Comparison of ENCODE assay signal across 8 cellular contexts in genomic region chr6:36914227-36914794, GRCh38. TPM values are rescaled to one million over a fixed set of nuclear protein-coding genes. Genes with fewer than 3 reads are reported as not detected.
DNase-seq lines count a peak whose midpoint lies in the region; ATAC-seq and TF ChIP-seq lines count a peak whose summit lies in the region.

No MANE protein-coding gene starts in this region.

- DNase-seq in cardiac muscle cell (ENCODE audit: low read depth in 1 of 2, low spot score in 1 of 2) (peak in 1 of 2 donors; percentile 24), left ventricle myocardium superior (no peak), foreskin fibroblast (peak in 1 of 2 donors; percentile 68), transverse colon (peak; percentile 77), CD14-positive monocyte (ENCODE audit: low spot score) (no peak), NCI-H524 (lab: John Stamatoyannopoulos, UW) (no peak)
- DNase-seq in activated CD4-positive, alpha-beta T cell treated with anti-CD3 and anti-CD28 coated beads, Interleukin-2, amount 50 U/mL, for 4 hours, result peak; percentile 5 to 17

- H3K36me3 ChIP-seq in cardiac muscle cell, result peaks cover 7% of the 10 kb centered on the region
- peaks cover 0 to 30% (median 9%) of the 10 kb centered on the region in 4 donors for H3K36me3 ChIP-seq in transverse colon

- no peak for ATAC-seq in left ventricle myocardium superior
- no peak for ATAC-seq in GM19035 (IDR thresholded peaks at IDR 0.05; ENCODE audit: unreplicated experiment)

- in situ Hi-C loops in transverse colon (cut with MboI; ENCODE audit: low pct_ligation_motif_present in 1 of 4, low pct_unique_long_range_greater_than_20kb in 1 of 4, low sequenced_read_pairs in 3 of 4), result no loop called here

- H3K27ac Mint-ChIP-seq in CD14-positive monocyte, result peak overlapping the region in 2 of 7 donors; percentile 22 to 34

- no peak overlapping the region for H3K4me3 Mint-ChIP-seq in CD14-positive monocyte

- H3K4me1 ChIP-seq in cardiac muscle cell (ENCODE audit: low read depth) (peaks cover 9% of the 10 kb centered on the region), transverse colon (peaks cover 0 to 36% (median 2%) of the 10 kb centered on the region in 4 donors)

- H3K36me3 Mint-ChIP-seq in CD14-positive monocyte, result peaks cover 75 to 79% of the 10 kb centered on the region in 2 donors

- H3K9me3 ChIP-seq in cardiac muscle cell (ENCODE audit: low read depth), result no peaks in the 10 kb centered on the region
- H3K9me3 ChIP-seq in transverse colon, result no peaks in the 10 kb centered on the region

- TF ChIP-seq POLR2A in transverse colon (IDR thresholded peaks at IDR 0.05), result no peak

- TF ChIP-seq EP300 in transverse colon (IDR thresholded peaks at IDR 0.05; ENCODE audit: low read depth), result no peak

- H3K27ac ChIP-seq in cardiac muscle cell (no peak overlapping the region), transverse colon (peak overlapping the region in 3 of 4 donors; percentile 42 to 54 (median 44))

- WGBS in transverse colon (ENCODE audit: low coverage in 1 of 2), 2 donors, result 20 to 50% methylated on average over 1 to 10 of the region's 10 CpGs

- peaks cover 16% of the 10 kb centered on the region for H3K4me1 Mint-ChIP-seq in CD14-positive monocyte

- no peaks in the 10 kb centered on the region for H3K27me3 ChIP-seq in cardiac muscle cell
- no peaks in the 10 kb centered on the region for H3K27me3 ChIP-seq in transverse colon

- intact Hi-C loops in left ventricle myocardium superior (cut with micrococcal nuclease) (no loop called here), transverse colon (cut with DNase I; ENCODE audit: low total_unique reads) (loop anchor here (5.0 kb wide), 1 partner anchor 1027 kb away; no protein-coding TSS in a partner anchor), CD14-positive monocyte (cut with micrococcal nuclease) (no loop called here)

- TF ChIP-seq CTCF in cardiac muscle cell (IDR thresholded peaks at IDR 0.05; ENCODE audit: low read depth, low read length) (peak; percentile 21), foreskin fibroblast (IDR thresholded peaks at IDR 0.05; ENCODE audit: low read depth, low read length) (peak; percentile 33), transverse colon (IDR thresholded peaks at IDR 0.05) (peak in 3 of 5 experiments; percentile 22 to 54 (median 34)), CD14-positive monocyte (IDR thresholded peaks at IDR 0.05) (no peak)

- H3K9me3 Mint-ChIP-seq in CD14-positive monocyte, result peaks cover 0 to 3% (median 0%) of the 10 kb centered on the region in 7 donors

- H3K4me3 ChIP-seq in cardiac muscle cell (no peak overlapping the region), foreskin fibroblast (ENCODE audit: low read depth in 1 of 2, low read length in 2 of 2) (no peak overlapping the region), transverse colon (no peak overlapping the region)

- H3K27me3 Mint-ChIP-seq in CD14-positive monocyte (ENCODE audit: low read depth in 3 of 3), result peaks cover 0 to 3% (median 0%) of the 10 kb centered on the region in 3 donors

RNA-seq across cellular contexts. Expression of gene C6orf89, which starts 28.6 kb away (rescaled TPM):
- total RNA-seq in cardiac muscle cell (26.7 and 27.6 TPM in 2 replicates), left ventricle myocardium superior (76.6 TPM), transverse colon (10 to 100 TPM in 3 of 4 donors, 1 to 10 TPM in 1; 7.8 to 41.8 (median 28.2) TPM)
- polyA plus RNA-seq in cardiac muscle cell (28.2 and 28.6 TPM in 2 replicates), CD14-positive monocyte (10 to 100 TPM; 29.2 to 37.5 TPM)

RNA-seq across cellular contexts. Expression of gene PPIL1, which starts 39.7 kb away (rescaled TPM):
- total RNA-seq in cardiac muscle cell, result 37.0 and 70.8 TPM in 2 replicates
- polyA plus RNA-seq in cardiac muscle cell, result 76.5 and 133 TPM in 2 replicates
- total RNA-seq in left ventricle myocardium superior, result 60.3 TPM
- 1 to 10 TPM in 3 of 4 donors, under 1 TPM in 1; 1.00 to 5.6 (median 3.3) TPM for total RNA-seq in transverse colon
- polyA plus RNA-seq in CD14-positive monocyte, result 1 to 10 TPM; 5.9 to 7.6 TPM

RNA-seq across cellular contexts. Expression of gene PI16, which starts 40.2 kb away (rescaled TPM):
- total RNA-seq in cardiac muscle cell (0.07 TPM in 1 of 2 replicates, not detected in the other), left ventricle myocardium superior (4.1 TPM), transverse colon (1 to 10 TPM in 2 of 4 donors, under 1 TPM in 1, not detected in 1; 0.60 to 5.6 (median 4.0) TPM)
- polyA plus RNA-seq in cardiac muscle cell (0.07 and 0.37 TPM in 2 replicates), CD14-positive monocyte (under 1 TPM in 1 of 2 donors, not detected in 1; 0.22 TPM)

Comparison
In these comparisons a context has a peak if more than half of its experiments do, and no peak if none do; other contexts are left out.
1. DNase-seq: peak in activated CD4-positive, alpha-beta T cell treated with anti-CD3 and anti-CD28 coated beads, Interleukin-2, amount 50 U/mL, for 4 hours (2 of 2) and transverse colon (single experiment); none in left ventricle myocardium superior (single experiment), CD14-positive monocyte (single experiment) and NCI-H524 (0 of 2).